ENCODE assay signal across 23 cellular contexts in genomic region chr7:147564771-147565476, GRCh38.
DNase-seq lines count a peak whose midpoint lies in the region; ATAC-seq and TF ChIP-seq lines count a peak whose summit lies in the region.
"Had no signal": no experiment of that assay in that cellular context is flagged by ENCODE, and none has a peak within 500 bp of the region (broad histone marks: within the 10 kb centered on the region; RNA-seq: fewer than 3 reads in every experiment).

No MANE protein-coding gene starts in this region.

- H3K4me2 ChIP-seq in GM23338 (no peak overlapping the region), H9 (ENCODE audit: insufficient read depth, insufficient read length, low read length) (no peak overlapping the region)
- H3K4me2 ChIP-seq: BLaER1 had no signal

- no peak overlapping the region for H3K4me3 ChIP-seq in GM23338
- no peak overlapping the region for H3K4me3 ChIP-seq in tibial artery
- H3K4me3 ChIP-seq: BLaER1 had no signal

- H3K14ac ChIP-seq in H9 (ENCODE audit: insufficient read depth, low read length), result no peak overlapping the region

- no peak overlapping the region for H3K4ac ChIP-seq in H9 (ENCODE audit: low read depth, low read length)

- H2AK5ac ChIP-seq in H9 (ENCODE audit: insufficient read length, low read length), result no peak overlapping the region

- H3K23ac ChIP-seq in H9 (ENCODE audit: insufficient read length, low read depth, low read length), result no peak overlapping the region

- H3K79me2 ChIP-seq in GM23338 (replicated peaks; ENCODE audit: insufficient read depth), result no peaks in the 10 kb centered on the region
- H3K79me2 ChIP-seq in H9 (ENCODE audit: insufficient read depth, low read length), result no peaks in the 10 kb centered on the region

- H3K27me3 ChIP-seq in GM23338 (ENCODE audit: insufficient read depth) (no peaks in the 10 kb centered on the region), H9 (ENCODE audit: insufficient read depth, low read length) (no peaks in the 10 kb centered on the region), tibial artery (no peaks in the 10 kb centered on the region)
- H3K27me3 ChIP-seq: BE2C, BLaER1 had no signal

- H4K5ac ChIP-seq in H9 (ENCODE audit: insufficient read length, low read depth, low read length), result no peak overlapping the region

- no peaks in the 10 kb centered on the region for H3F3A ChIP-seq in GM23338 (replicated peaks; ENCODE audit: low read depth)

- POLR2A ChIA-PET in WTC11 (lab: Charles Lee), result no interaction called here

- intact Hi-C loops in tibial artery (cut with DNase I; ENCODE audit: low total_unique reads), result no loop called here
- intact Hi-C loops in activated T-helper 2 cell treated with anti-CD3 and anti-CD28 coated beads, Interferon-gamma antibody, Interleukin-2, Interleukin-4, amounts not matched to agents 10 μg/mL and 5 μg/mL and 100 μg/mL, durations not matched to agents 14 hours and 24 hours and 36 hours (cut with micrococcal nuclease), result no loop called here

- H3K23me2 ChIP-seq in H9 (ENCODE audit: insufficient read length, low read depth, low read length, poor library complexity, severe bottlenecking), result no peaks in the 10 kb centered on the region

- H3K4me1 Mint-ChIP-seq in GM23338 (peaks cover 12% of the 10 kb centered on the region), H9 (peaks cover 9 to 14% of the 10 kb centered on the region in 2 experiments), WTC11 (peaks cover 20% of the 10 kb centered on the region)
- no peaks in the 10 kb centered on the region for H3K4me1 Mint-ChIP-seq in activated T-helper 2 cell treated with anti-CD3 and anti-CD28 coated beads, Interferon-gamma antibody, Interleukin-2, Interleukin-4, amounts not matched to agents 10 μg/mL and 5 μg/mL and 100 μg/mL, durations not matched to agents 14 hours and 24 hours and 36 hours (ENCODE audit: low read depth)
- H3K4me1 Mint-ChIP-seq: CD14-positive monocyte; CD4-positive, alpha-beta memory T cell; CD4-positive, CD25-positive, alpha-beta regulatory T cell; CD8-positive, alpha-beta memory T cell had no signal

- H3K4me1 ChIP-seq in GM23338 (ENCODE audit: insufficient read depth) (peaks cover 11% of the 10 kb centered on the region), H9 (ENCODE audit: insufficient read depth, low read length) (no peaks in the 10 kb centered on the region), tibial artery (no peaks in the 10 kb centered on the region)
- H3K4me1 ChIP-seq: BE2C, BLaER1 had no signal

- H2BK20ac ChIP-seq in H9 (ENCODE audit: low read depth, low read length, poor library complexity, severe bottlenecking), result no peak overlapping the region

- TF ChIP-seq CTCF in GM23338 (conservative IDR thresholded peaks at IDR 0.05; ENCODE audit: low read depth in 2 of 2) (no peak), H9 (conservative IDR thresholded peaks at IDR 0.05) (no peak), WTC11 (IDR thresholded peaks at IDR 0.05) (no peak), tibial artery (IDR thresholded peaks at IDR 0.05) (no peak)

- H3K18ac ChIP-seq in H9 (ENCODE audit: insufficient read length, low read depth, low read length), result no peak overlapping the region

- DNase-seq in GM23338 (ENCODE audit: low spot score) (peak; percentile 56), H9 (no peak), WTC11 (ENCODE audit: low spot score) (no peak), iPS DF 19.7 (ENCODE audit: low read depth, low spot score) (peak; percentile 25), tibial artery (no peak), NCI-H526 treated with DMSO at 0.1 percent for 48 hours (lab: John Stamatoyannopoulos, UW) (no peak), NAMALWA (ENCODE audit: low spot score) (no peak)
- DNase-seq in activated T-helper 2 cell treated with anti-CD3 and anti-CD28 coated beads, Interferon-gamma antibody, Interleukin-2, Interleukin-4, amounts not matched to agents 10 μg/mL and 5 μg/mL and 100 μg/mL, durations not matched to agents 14 hours and 24 hours and 36 hours (ENCODE audit: low spot score), result no peak
- DNase-seq: 8988T; ACHN; BE2C; C1 segment of cervical spinal cord; CD4-positive, alpha-beta memory T cell; CD4-positive, CD25-positive, alpha-beta regulatory T cell; CD8-positive, alpha-beta memory T cell; COR-L47; DMS 273 treated with DMSO at 0.1 percent for 48 hours; DMS153; DMS53; DMS79 treated with DMSO at 0.1 percent for 48 hours; GF-D8 had no signal

- H2BK15ac ChIP-seq in H9 (ENCODE audit: low read depth, low read length), result no peak overlapping the region

- H3K27me3 Mint-ChIP-seq in GM23338 (ENCODE audit: insufficient read depth, low read depth, poor library complexity) (no peaks in the 10 kb centered on the region), H9 (ENCODE audit: low read depth) (no peaks in the 10 kb centered on the region), WTC11 (ENCODE audit: low read depth) (no peaks in the 10 kb centered on the region; the same call in 1 of the 2 replicates)
- H3K27me3 Mint-ChIP-seq in activated T-helper 2 cell treated with anti-CD3 and anti-CD28 coated beads, Interferon-gamma antibody, Interleukin-2, Interleukin-4, amounts not matched to agents 10 μg/mL and 5 μg/mL and 100 μg/mL, durations not matched to agents 14 hours and 24 hours and 36 hours (ENCODE audit: low read depth), result no peaks in the 10 kb centered on the region
- H3K27me3 Mint-ChIP-seq: CD4-positive, alpha-beta memory T cell; CD4-positive, CD25-positive, alpha-beta regulatory T cell; CD8-positive, alpha-beta memory T cell had no signal

- no peak overlapping the region for H4K91ac ChIP-seq in H9 (ENCODE audit: insufficient read length, low read depth, low read length)

- H3K4me3 Mint-ChIP-seq in GM23338, result no peak overlapping the region
- H3K4me3 Mint-ChIP-seq in H9, result no peak overlapping the region
- no peak overlapping the region for H3K4me3 Mint-ChIP-seq in WTC11
- no peak overlapping the region for H3K4me3 Mint-ChIP-seq in activated T-helper 2 cell treated with anti-CD3 and anti-CD28 coated beads, Interferon-gamma antibody, Interleukin-2, Interleukin-4, amounts not matched to agents 10 μg/mL and 5 μg/mL and 100 μg/mL, durations not matched to agents 14 hours and 24 hours and 36 hours (ENCODE audit: low read depth)
- H3K4me3 Mint-ChIP-seq: CD14-positive monocyte; CD4-positive, alpha-beta memory T cell; CD8-positive, alpha-beta memory T cell had no signal

- no peaks in the 10 kb centered on the region for H3K9me2 ChIP-seq in GM23338 (ENCODE audit: insufficient read depth)

- H3K27ac Mint-ChIP-seq in GM23338 (peak overlapping the region; percentile 88), H9 (peak overlapping the region in 2 of 3 experiments; percentile 89 to 91; a peak in 4 of 7 replicates), WTC11 (peak overlapping the region; percentile 47; the same call in 1 of the 2 replicates)
- no peak overlapping the region for H3K27ac Mint-ChIP-seq in activated T-helper 2 cell treated with anti-CD3 and anti-CD28 coated beads, Interferon-gamma antibody, Interleukin-2, Interleukin-4, amounts not matched to agents 10 μg/mL and 5 μg/mL and 100 μg/mL, durations not matched to agents 14 hours and 24 hours and 36 hours
- H3K27ac Mint-ChIP-seq: CD14-positive monocyte; CD4-positive, alpha-beta memory T cell; CD4-positive, CD25-positive, alpha-beta regulatory T cell; CD8-positive, alpha-beta memory T cell had no signal

- H2BK120ac ChIP-seq in H9 (ENCODE audit: low read depth, low read length, poor library complexity, severe bottlenecking), result no peak overlapping the region

- H2AFZ ChIP-seq in GM23338 (no peak overlapping the region), H9 (ENCODE audit: low read length) (no peak overlapping the region)

- CTCF ChIA-PET in WTC11 (lab: Charles Lee), result interaction anchor here (1.5 kb wide), 1 partner anchor 18 kb away, joined by 5 read pairs; no protein-coding TSS in a partner anchor

- H4K8ac ChIP-seq in H9 (replicated peaks; ENCODE audit: insufficient read length, low read depth, low read length), result no peak overlapping the region

- H3K36me3 ChIP-seq in GM23338 (ENCODE audit: insufficient read depth) (no peaks in the 10 kb centered on the region), tibial artery (no peaks in the 10 kb centered on the region)
- H3K36me3 ChIP-seq: BE2C, BLaER1 had no signal

- H3K9me3 ChIP-seq in H9 (ENCODE audit: control insufficient read depth, low read depth, low read length), result no peaks in the 10 kb centered on the region
- H3K9me3 ChIP-seq in tibial artery, result no peaks in the 10 kb centered on the region
- H3K9me3 ChIP-seq: BE2C, BLaER1 had no signal

- H3K36me3 Mint-ChIP-seq in GM23338 (ENCODE audit: low read depth) (peaks cover 7% of the 10 kb centered on the region; the same call in 2 of the 3 replicates), H9 (ENCODE audit: insufficient read depth in 1 of 3, low read depth in 3 of 3) (peaks cover 0 to 2% (median 0%) of the 10 kb centered on the region in 3 experiments; a peak in 2 of 7 replicates), WTC11 (peaks cover 3% of the 10 kb centered on the region; the same call in 1 of the 2 replicates)
- H3K36me3 Mint-ChIP-seq in activated T-helper 2 cell treated with anti-CD3 and anti-CD28 coated beads, Interferon-gamma antibody, Interleukin-2, Interleukin-4, amounts not matched to agents 10 μg/mL and 5 μg/mL and 100 μg/mL, durations not matched to agents 14 hours and 24 hours and 36 hours (ENCODE audit: low read depth), result no peaks in the 10 kb centered on the region
- H3K36me3 Mint-ChIP-seq: CD14-positive monocyte; CD4-positive, alpha-beta memory T cell; CD4-positive, CD25-positive, alpha-beta regulatory T cell; CD8-positive, alpha-beta memory T cell had no signal

- H3K27ac ChIP-seq in GM23338 (ENCODE audit: low read depth) (no peak overlapping the region), H9 (ENCODE audit: insufficient read length, low read depth, low read length) (no peak overlapping the region), tibial artery (no peak overlapping the region)
- H3K27ac ChIP-seq: BLaER1 had no signal

- no peak overlapping the region for H2BK12ac ChIP-seq in H9 (ENCODE audit: insufficient read length, low read depth, low read length)

- ATAC-seq in GM23338, result peak; percentile 67
- peak; percentile 72 for ATAC-seq in WTC11

- no peaks in the 10 kb centered on the region for H3K79me1 ChIP-seq in H9 (ENCODE audit: insufficient read depth, low read depth, low read length, poor library complexity, severe bottlenecking)

- no peak overlapping the region for H3K9ac ChIP-seq in H9 (ENCODE audit: extremely low read depth, insufficient read length, low read length)
- H3K9ac ChIP-seq: BLaER1 had no signal

- no peak overlapping the region for H3T11ph ChIP-seq in H9 (ENCODE audit: low read length)

- H2BK5ac ChIP-seq in H9 (ENCODE audit: insufficient read length, low read length), result no peak overlapping the region

- no CpG with 5 or more reads among the region's 4 CpGs for WGBS in H9 (ENCODE audit: extremely low coverage, insufficient read length, low lambda C conversion rate)

- H4K20me1 ChIP-seq in GM23338 (replicated peaks; ENCODE audit: insufficient read depth) (no peaks in the 10 kb centered on the region), H9 (ENCODE audit: control insufficient read depth, insufficient read depth, insufficient read length) (no peaks in the 10 kb centered on the region)
- H4K20me1 ChIP-seq: BLaER1 had no signal

- H3K56ac ChIP-seq in H9 (ENCODE audit: insufficient read length, low read depth, low read length), result no peak overlapping the region

- H3K9me3 Mint-ChIP-seq in GM23338, result peaks cover 12% of the 10 kb centered on the region
- peaks cover 0 to 5% of the 10 kb centered on the region in 2 experiments; a peak in 3 of 5 replicates for H3K9me3 Mint-ChIP-seq in H9
- H3K9me3 Mint-ChIP-seq in WTC11, result peaks cover 20% of the 10 kb centered on the region
- H3K9me3 Mint-ChIP-seq in activated T-helper 2 cell treated with anti-CD3 and anti-CD28 coated beads, Interferon-gamma antibody, Interleukin-2, Interleukin-4, amounts not matched to agents 10 μg/mL and 5 μg/mL and 100 μg/mL, durations not matched to agents 14 hours and 24 hours and 36 hours, result peaks cover 34% of the 10 kb centered on the region

Comparison
In these comparisons a context has a peak if more than half of its experiments do, and no peak if none do; other contexts are left out.
1. DNase-seq: peak in GM23338 (single experiment) and iPS DF 19.7 (single experiment); none in H9 (single experiment), WTC11 (single experiment), tibial artery (0 of 2), NCI-H526 treated with DMSO at 0.1 percent for 48 hours (single experiment), activated T-helper 2 cell treated with anti-CD3 and anti-CD28 coated beads, Interferon-gamma antibody, Interleukin-2, Interleukin-4, amounts not matched to agents 10 μg/mL and 5 μg/mL and 100 μg/mL, durations not matched to agents 14 hours and 24 hours and 36 hours (single experiment) and NAMALWA (single experiment).